19 cellular contexts compared by ENCODE assay signal in the genomic region with DNA sequence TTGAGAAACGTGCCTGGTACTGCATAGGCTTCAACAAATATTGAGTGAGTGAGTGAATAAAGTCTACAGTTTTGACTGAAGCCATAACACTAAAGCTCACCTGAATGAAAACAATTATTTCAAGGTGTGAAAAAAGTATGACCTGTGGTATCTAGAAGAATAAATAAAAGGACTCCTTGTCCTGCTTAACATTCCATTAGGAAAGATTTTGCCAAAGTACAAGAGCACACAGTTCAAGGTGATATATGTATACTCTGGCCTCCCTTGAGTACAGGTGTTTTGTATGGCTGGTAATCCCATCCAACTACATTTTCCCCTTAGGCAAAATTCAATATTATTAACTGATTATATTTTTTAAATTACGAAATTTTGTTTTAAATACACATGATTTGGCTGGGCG. TPM values are rescaled to one million over a fixed set of nuclear protein-coding genes. Genes with fewer than 3 reads are reported as not detected.
A peak's percentile ranks its signal among the peaks of the same experiment; 100 is the strongest.
DNase-seq lines count a peak whose midpoint lies in the region; ATAC-seq and TF ChIP-seq lines count a peak whose summit lies in the region.
"Had no signal": no experiment of that assay in that cellular context is flagged by ENCODE, and none has a peak within 500 bp of the region (broad histone marks: within the 10 kb centered on the region; RNA-seq: fewer than 3 reads in every experiment).

No MANE protein-coding gene starts in this region.

- CTCF ChIA-PET in mammary epithelial cell (lab: Charles Lee; ENCODE audit: low non-redundant PET) (no interaction called here), MCF 10A (lab: Yijun Ruan, JAX) (interaction anchor here (0.7 kb wide), 1 partner anchor 182 kb away, joined by 3 read pairs; no protein-coding TSS in a partner anchor), PC-9 (lab: Charles Lee) (no interaction called here)

- in situ Hi-C loops in mammary epithelial cell (cut with MboI; ENCODE audit: low sequenced_read_pairs in 2 of 2), result loop anchor here in 1 of 2 donors (10.0 kb wide), 1 partner anchor 158 kb away; no protein-coding TSS in a partner anchor

- intact Hi-C loops in mammary epithelial cell (cut with micrococcal nuclease), result no loop called here
- intact Hi-C loops in MCF 10A (cut with micrococcal nuclease), result no loop called here
- intact Hi-C loops in PC-9 (cut with micrococcal nuclease; ENCODE audit: unreplicated experiment), result loop anchor here (10.0 kb wide), 2 partner anchors 178 to 578 kb away; a partner anchor contains a TSS
- intact Hi-C loops in natural killer cell (cut with micrococcal nuclease), result no loop called here

- ATAC-seq in natural killer cell, result no peak

- 86% methylated on average over 3 of the region's 3 CpGs for WGBS in mammary epithelial cell (ENCODE audit: low coverage, missing lambda C conversion rate)

- H3K9me2 ChIP-seq in PC-9 (ENCODE audit: insufficient read depth), result no peaks in the 10 kb centered on the region

- H3K4me3 Mint-ChIP-seq in MCF 10A (ENCODE audit: unreplicated experiment) (no peak overlapping the region), natural killer cell (no peak overlapping the region), type B pancreatic cell (peak overlapping the region; percentile 31)

- H3K4me1 Mint-ChIP-seq in MCF 10A (ENCODE audit: insufficient read depth, unreplicated experiment) (peaks cover 10% of the 10 kb centered on the region), natural killer cell (peaks cover 32 to 37% of the 10 kb centered on the region in 2 donors), type B pancreatic cell (ENCODE audit: unreplicated experiment) (peaks cover 4% of the 10 kb centered on the region)

- H3K36me3 ChIP-seq in mammary epithelial cell (ENCODE audit: insufficient read depth, low read length) (no peaks in the 10 kb centered on the region), PC-9 (ENCODE audit: low read depth) (peaks cover 20% of the 10 kb centered on the region)
- H3K36me3 ChIP-seq: Peyer's patch had no signal

- DNase-seq in mammary epithelial cell (no peak), MCF 10A (ENCODE audit: unreplicated experiment) (no peak), PC-9 (peak in 1 of 2 experiments; percentile 27), natural killer cell (no peak), type B pancreatic cell (ENCODE audit: extremely low spot score, unreplicated experiment) (no peak), NCI-H510A treated with DMSO at 0.1 percent for 48 hours (lab: John Stamatoyannopoulos, UW) (no peak), KG1 (lab: John Stamatoyannopoulos, UW) (no peak)
- no peak for DNase-seq in central memory CD4-positive, alpha-beta T cell
- DNase-seq: ACHN; CD4-positive, alpha-beta memory T cell; NCI-H1105 treated with DMSO at 0.1 percent for 48 hours; NCI-H2029 treated with DMSO at 0.1 percent for 48 hours; NCI-H2171 treated with DMSO at 0.1 percent for 48 hours; NCI-H526; Peyer's patch; SJCRH30 had no signal

- dilution Hi-C loops in mammary epithelial cell (cut with HindIII; ENCODE audit: low sequenced_read_pairs), result no loop called here

- H3K4me2 ChIP-seq in mammary epithelial cell (ENCODE audit: insufficient read depth, low read depth, low read length) (no peak overlapping the region), PC-9 (no peak overlapping the region)
- H3K4me2 ChIP-seq: BLaER1 had no signal

- POLR2A ChIA-PET in MCF 10A (lab: Yijun Ruan, JAX), result interaction anchor here (0.7 kb wide), 1 partner anchor 578 kb away, joined by 3 read pairs; no protein-coding TSS in a partner anchor
- POLR2A ChIA-PET in PC-9 (lab: Charles Lee; ENCODE audit: unreplicated experiment), result no interaction called here

- no TSS peak for BruUV-seq in mammary epithelial cell (replicated peaks; lab: Mats Ljungman, UMichigan)
- no TSS peak for BruUV-seq in MCF 10A (replicated peaks; lab: Mats Ljungman, UMichigan)
- no TSS peak for BruUV-seq in PC-9 (replicated peaks; lab: Mats Ljungman, UMichigan)

- H3K9me3 Mint-ChIP-seq in MCF 10A (ENCODE audit: unreplicated experiment) (no peaks in the 10 kb centered on the region), natural killer cell (no peaks in the 10 kb centered on the region), type B pancreatic cell (no peaks in the 10 kb centered on the region)

- H3F3A ChIP-seq in PC-9 (ENCODE audit: insufficient read depth, low read depth), result peaks cover 7% of the 10 kb centered on the region; the same call in 1 of the 2 replicates

- H2AFZ ChIP-seq in mammary epithelial cell (ENCODE audit: low read depth, low read length), result peak overlapping the region; percentile 36
- H2AFZ ChIP-seq in PC-9, result peak overlapping the region; percentile 10; the same call in 1 of the 2 replicates

- no peak overlapping the region for H3K4me3 ChIP-seq in mammary epithelial cell (replicated peaks in 1 of 3; ENCODE audit: insufficient read depth in 1 of 3, low read depth in 2 of 3, low read length in 3 of 3)
- no peak overlapping the region for H3K4me3 ChIP-seq in PC-9
- H3K4me3 ChIP-seq: BLaER1, Peyer's patch, SJCRH30 had no signal

- H3K79me2 ChIP-seq in mammary epithelial cell (ENCODE audit: insufficient read depth, low read length) (peaks cover 32% of the 10 kb centered on the region), PC-9 (ENCODE audit: low read depth) (peaks cover 32% of the 10 kb centered on the region)

- H3K36me3 Mint-ChIP-seq in MCF 10A (ENCODE audit: insufficient read depth, unreplicated experiment) (peaks cover 32% of the 10 kb centered on the region), natural killer cell (no peaks in the 10 kb centered on the region), type B pancreatic cell (peaks cover 15% of the 10 kb centered on the region)

- H3K27me3 Mint-ChIP-seq in MCF 10A (ENCODE audit: insufficient read depth, unreplicated experiment) (no peaks in the 10 kb centered on the region), natural killer cell (ENCODE audit: low read depth in 2 of 2) (peaks cover 0 to 2% of the 10 kb centered on the region in 2 donors), type B pancreatic cell (no peaks in the 10 kb centered on the region)
- H3K27me3 Mint-ChIP-seq: CD4-positive, alpha-beta memory T cell had no signal

- H3K27ac ChIP-seq in mammary epithelial cell (ENCODE audit: insufficient read depth, low read depth, low read length) (no peak overlapping the region), PC-9 (peak overlapping the region; percentile 6; the same call in 1 of the 2 replicates)
- H3K27ac ChIP-seq: 22Rv1, BLaER1, Peyer's patch, SJCRH30 had no signal

- no peak overlapping the region for H3K9ac ChIP-seq in mammary epithelial cell (ENCODE audit: insufficient read depth, low read length)
- H3K9ac ChIP-seq: BLaER1 had no signal

- no peaks in the 10 kb centered on the region for H3K9me3 ChIP-seq in mammary epithelial cell (replicated peaks; ENCODE audit: insufficient read depth, low read length)
- no peaks in the 10 kb centered on the region for H3K9me3 ChIP-seq in PC-9 (ENCODE audit: insufficient read depth, low read depth)
- H3K9me3 ChIP-seq: Peyer's patch, SJCRH30 had no signal

- H3K4me1 ChIP-seq in mammary epithelial cell (ENCODE audit: insufficient read depth, low read length) (no peaks in the 10 kb centered on the region), PC-9 (replicated peaks; ENCODE audit: insufficient read depth) (peaks cover 16% of the 10 kb centered on the region)
- H3K4me1 ChIP-seq: SJCRH30 had no signal

- TF ChIP-seq CTCF in mammary epithelial cell (conservative IDR thresholded peaks at IDR 0.05 in 1 of 2, IDR thresholded peaks at IDR 0.05 in 1 of 2; ENCODE audit: extremely low read depth in 1 of 2, insufficient read depth in 1 of 2, low read depth in 1 of 2, low read length in 2 of 2) (no peak), MCF 10A (IDR thresholded peaks at IDR 0.05; ENCODE audit: unreplicated experiment) (no peak), PC-9 (conservative IDR thresholded peaks at IDR 0.05) (no peak), natural killer cell (IDR thresholded peaks at IDR 0.05) (no peak), type B pancreatic cell (conservative IDR thresholded peaks at IDR 0.05) (no peak)

- H3K27me3 ChIP-seq in mammary epithelial cell (ENCODE audit: insufficient read depth, low read length) (no peaks in the 10 kb centered on the region), PC-9 (ENCODE audit: insufficient read depth, low read depth) (no peaks in the 10 kb centered on the region)
- H3K27me3 ChIP-seq: BLaER1, Peyer's patch, SJCRH30 had no signal

- peaks cover 5% of the 10 kb centered on the region for H4K20me1 ChIP-seq in mammary epithelial cell (ENCODE audit: insufficient read depth, low read length)
- H4K20me1 ChIP-seq in PC-9 (ENCODE audit: insufficient read depth), result peaks cover 22% of the 10 kb centered on the region

- H3K27ac Mint-ChIP-seq in MCF 10A (ENCODE audit: low read depth, unreplicated experiment), result no peak overlapping the region
- H3K27ac Mint-ChIP-seq in natural killer cell, result peak overlapping the region; percentile 98
- no peak overlapping the region for H3K27ac Mint-ChIP-seq in type B pancreatic cell

RNA-seq across cellular contexts. Expression of a gene that starts 1.8 kb away (rescaled TPM):
- total RNA-seq in mammary epithelial cell (10 to 100 TPM; 26.1 to 30.2 TPM), MCF 10A (2022) (34.3 and 36.0 TPM in 2 replicates), PC-9 (2021) (60.3 and 66.1 TPM in 2 replicates), natural killer cell (10 to 100 TPM; 60.1 to 92.7 (median 82.0) TPM), type B pancreatic cell (ENCODE audit: low replicate concordance) (43.2 and 55.7 TPM in 2 replicates)
- 8.7 TPM for polyA plus RNA-seq in mammary epithelial cell
- polyA minus RNA-seq in mammary epithelial cell, result 12.3 TPM

RNA-seq across cellular contexts. Expression of a gene that starts 18.9 kb away (rescaled TPM):
- 10 to 100 TPM; 21.5 to 28.1 TPM for total RNA-seq in mammary epithelial cell
- polyA plus RNA-seq in mammary epithelial cell, result 30.2 TPM
- 7.3 TPM for polyA minus RNA-seq in mammary epithelial cell
- total RNA-seq in MCF 10A (2022), result 33.5 and 34.9 TPM in 2 replicates
- 17.7 and 26.3 TPM in 2 replicates for total RNA-seq in PC-9 (2021)
- total RNA-seq in natural killer cell, result 10 to 100 TPM; 16.8 to 27.6 (median 23.2) TPM
- 22.7 and 25.6 TPM in 2 replicates for total RNA-seq in type B pancreatic cell (ENCODE audit: low replicate concordance)

RNA-seq across cellular contexts. Expression of a gene that starts 19.3 kb away (rescaled TPM):
- 1 to 10 TPM in 1 of 2 donors, under 1 TPM in 1; 0.56 to 2.0 TPM for total RNA-seq in mammary epithelial cell
- polyA plus RNA-seq in mammary epithelial cell, result not detected
- not detected for polyA minus RNA-seq in mammary epithelial cell
- total RNA-seq in MCF 10A (2022), result not detected in 2 replicates
- 0.28 and 0.50 TPM in 2 replicates for total RNA-seq in PC-9 (2021)
- under 1 TPM; 0.25 to 0.31 (median 0.25) TPM for total RNA-seq in natural killer cell
- total RNA-seq in type B pancreatic cell (ENCODE audit: low replicate concordance), result 0.19 and 0.77 TPM in 2 replicates
- total RNA-seq: H1 had no signal
- polyA plus RNA-seq: CD4-positive, alpha-beta memory T cell; H1 had no signal

RNA-seq across cellular contexts. Expression of a gene that starts 38.3 kb away (rescaled TPM):
- total RNA-seq in mammary epithelial cell (10 to 100 TPM; 36.0 to 46.1 TPM), MCF 10A (2022) (38.4 and 50.4 TPM in 2 replicates), PC-9 (2021) (32.6 and 38.1 TPM in 2 replicates), natural killer cell (10 to 100 TPM; 29.4 to 38.6 (median 31.2) TPM), type B pancreatic cell (ENCODE audit: low replicate concordance) (31.2 and 46.7 TPM in 2 replicates)
- 40.3 TPM for polyA plus RNA-seq in mammary epithelial cell
- 29.4 TPM for polyA minus RNA-seq in mammary epithelial cell

RNA-seq across cellular contexts. Expression of a gene that starts 39.5 kb away (rescaled TPM):
- total RNA-seq in mammary epithelial cell, result 1 to 10 TPM in 1 of 2 donors, under 1 TPM in 1; 0.92 to 1.8 TPM
- 0.24 TPM for polyA plus RNA-seq in mammary epithelial cell
- polyA minus RNA-seq in mammary epithelial cell, result not detected
- total RNA-seq in MCF 10A (2022), result 0.26 and 0.54 TPM in 2 replicates
- total RNA-seq in PC-9 (2021), result 4.4 and 6.4 TPM in 2 replicates
- total RNA-seq in natural killer cell, result 1 to 10 TPM; 1.7 to 2.9 (median 2.2) TPM
- 2.3 and 5.9 TPM in 2 replicates for total RNA-seq in type B pancreatic cell (ENCODE audit: low replicate concordance)

Comparison
In these comparisons a context has a peak if more than half of its experiments do, and no peak if none do; other contexts are left out.
1. H3K27ac Mint-ChIP-seq: peak in natural killer cell (2 of 2); none in MCF 10A (single experiment) and type B pancreatic cell (single experiment).